8 cellular contexts compared by ENCODE assay signal in the genomic region with DNA sequence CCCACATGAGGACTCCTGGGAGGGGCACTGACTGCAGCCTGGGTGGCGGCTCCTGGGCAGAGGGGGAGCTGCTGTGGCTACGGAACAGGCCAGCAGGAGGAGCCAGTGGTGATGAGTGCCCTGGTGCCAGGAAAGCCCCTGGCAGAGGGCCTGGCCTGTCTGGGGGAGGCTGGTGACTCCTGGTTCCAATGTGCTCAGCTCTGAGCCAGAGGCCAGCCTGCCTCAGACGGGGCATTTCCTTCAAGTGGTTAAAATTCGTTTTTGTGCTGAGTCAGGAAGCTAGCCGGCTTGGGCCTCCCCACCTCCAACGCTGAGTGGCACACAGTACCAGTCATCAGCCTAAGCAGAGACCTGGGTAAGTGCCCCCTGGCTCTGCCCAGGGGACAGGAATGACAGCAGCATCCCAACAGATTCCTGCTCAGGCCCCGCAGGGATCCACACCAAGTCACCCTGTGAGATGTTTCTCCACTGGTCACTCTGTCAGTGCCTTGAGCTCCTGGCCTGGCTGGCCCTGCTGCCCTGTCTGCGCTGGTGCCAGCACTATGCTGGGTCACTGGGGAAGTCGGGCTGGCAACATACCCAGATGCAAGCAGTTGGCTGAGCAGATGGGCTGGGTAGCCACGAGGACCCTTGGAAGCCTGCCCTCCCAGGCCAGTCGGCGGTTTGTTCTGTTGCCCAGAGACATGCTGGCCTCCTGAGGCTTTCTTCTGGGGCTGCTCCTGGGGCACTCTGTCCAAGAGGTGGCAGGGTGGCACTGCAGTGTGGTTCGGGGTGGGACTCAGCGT. TPM values are rescaled to one million over a fixed set of nuclear protein-coding genes. Genes with fewer than 3 reads are reported as not detected.
DNase-seq lines count a peak whose midpoint lies in the region; ATAC-seq and TF ChIP-seq lines count a peak whose summit lies in the region.

No MANE protein-coding gene starts in this region.

- POLR2A ChIA-PET in CD4-positive, alpha-beta memory T cell (lab: Charles Lee; ENCODE audit: partially characterized antibody) = interaction anchor here (1.4 to 3.4 kb wide), 2 partner anchors 8 to 52 kb away, joined by 4 to 12 read pairs; a partner anchor contains a TSS

- H3K27me3 Mint-ChIP-seq in CD4-positive, alpha-beta memory T cell = no peaks in the 10 kb centered on the region

- peak; percentile 63 for TF ChIP-seq CTCF in liver (IDR thresholded peaks at IDR 0.05; ENCODE audit: low read depth, low read length, missing input control)

- H3K4me1 ChIP-seq in CD4-positive, alpha-beta memory T cell (ENCODE audit: insufficient read depth, low read length) = peaks cover 23% of the 10 kb centered on the region
- peaks cover 12 to 42% (median 31%) of the 10 kb centered on the region in 4 donors for H3K4me1 ChIP-seq in liver (ENCODE audit: control insufficient read depth in 4 of 4, insufficient read depth in 4 of 4, low read length in 3 of 4)

- WGBS in liver = 22% methylated on average over 14 of the region's 14 CpGs

- H3K4me3 Mint-ChIP-seq in CD4-positive, alpha-beta memory T cell = no peak overlapping the region

- H3K27ac ChIP-seq in CD4-positive, alpha-beta memory T cell (ENCODE audit: low read depth, low read length) = no peak overlapping the region
- H3K27ac ChIP-seq in cingulate gyrus (ENCODE audit: low read depth, low read length) (peak overlapping the region; percentile 81), liver (ENCODE audit: low read depth in 1 of 2, low read length in 2 of 2) (peak overlapping the region; percentile 73 to 90)

- DNase-seq in CD4-positive, alpha-beta memory T cell = peak; percentile 23 to 69 (median 28)
- DNase-seq in H4 (ENCODE audit: low spot score) (peak; percentile 86), SW480 (ENCODE audit: low spot score) (peak; percentile 46), stromal cell of bone marrow (ENCODE audit: low read depth) (peak; percentile 60)

- H3K27me3 ChIP-seq in CD4-positive, alpha-beta memory T cell (ENCODE audit: insufficient read depth, low read length) = no peaks in the 10 kb centered on the region
- no peaks in the 10 kb centered on the region for H3K27me3 ChIP-seq in liver (ENCODE audit: control insufficient read depth in 4 of 4, insufficient read depth in 4 of 4, low read length in 3 of 4)

- CTCF ChIA-PET in CD4-positive, alpha-beta memory T cell (lab: Charles Lee; ENCODE audit: partially characterized antibody) = interaction anchor here (0.7 to 6.0 kb wide), 5 partner anchors 12 to 222 kb away, joined by 3 to 53 read pairs (median 4); no protein-coding TSS in a partner anchor

- no peaks in the 10 kb centered on the region for H3K9me3 ChIP-seq in CD4-positive, alpha-beta memory T cell (ENCODE audit: control insufficient read depth in 1 of 2, low read length in 2 of 2)
- no peaks in the 10 kb centered on the region for H3K9me3 ChIP-seq in liver (ENCODE audit: control insufficient read depth in 4 of 4, low read length in 3 of 4)

- H3K4me1 Mint-ChIP-seq in CD4-positive, alpha-beta memory T cell = peaks cover 10 to 26% (median 14%) of the 10 kb centered on the region in 4 donors

- H3K27ac Mint-ChIP-seq in CD4-positive, alpha-beta memory T cell = peak overlapping the region in 3 of 7 donors; percentile 8 to 27 (median 23)

- peak overlapping the region; percentile 15 to 57 for H3K9ac ChIP-seq in liver (ENCODE audit: low read depth in 1 of 2, low read length in 2 of 2)

- H3K4me3 ChIP-seq in CD4-positive, alpha-beta memory T cell (ENCODE audit: low read length in 2 of 2) = no peak overlapping the region
- H3K4me3 ChIP-seq in liver (ENCODE audit: low read depth in 1 of 3, low read length in 3 of 3) = no peak overlapping the region

- no peak for ATAC-seq in GM19455 (IDR thresholded peaks at IDR 0.05; ENCODE audit: unreplicated experiment)
- ATAC-seq in HG03342 (IDR thresholded peaks at IDR 0.05; ENCODE audit: unreplicated experiment) = no peak

- H3K36me3 ChIP-seq in CD4-positive, alpha-beta memory T cell (ENCODE audit: insufficient read depth, low read length) = no peaks in the 10 kb centered on the region
- H3K36me3 ChIP-seq in liver (ENCODE audit: control insufficient read depth in 4 of 4, insufficient read depth in 3 of 4, low read depth in 1 of 4, low read length in 3 of 4) = no peaks in the 10 kb centered on the region

- TF ChIP-seq RAD21 in liver (IDR thresholded peaks at IDR 0.05) = peak; percentile 54 to 72

- no peaks in the 10 kb centered on the region for H3K9me3 Mint-ChIP-seq in CD4-positive, alpha-beta memory T cell

- H3K36me3 Mint-ChIP-seq in CD4-positive, alpha-beta memory T cell = no peaks in the 10 kb centered on the region

- intact Hi-C loops in CD4-positive, alpha-beta memory T cell (cut with micrococcal nuclease) = no loop called here

TF ChIP-seq in liver, 16 proteins besides CTCF, POLR2A, EP300 and RAD21:
- TF ChIP-seq NR2F2 (IDR thresholded peaks at IDR 0.05) (no peak), GABPA (IDR thresholded peaks at IDR 0.05 in 1 of 2, conservative IDR thresholded peaks at IDR 0.05 in 1 of 2) (no peak), JUND (IDR thresholded peaks at IDR 0.05) (peak in 1 of 2 donors; percentile 24), TAF1 (conservative IDR thresholded peaks at IDR 0.05) (peak; percentile 48), YY1 (IDR thresholded peaks at IDR 0.05) (peak; percentile 50), SP1 (IDR thresholded peaks at IDR 0.05) (peak; percentile 70), EGR1 (IDR thresholded peaks at IDR 0.05; ENCODE audit: low read depth in 2 of 2) (peak in 1 of 2 donors; percentile 89), HNF4G (IDR thresholded peaks at IDR 0.05) (no peak), RXRA (IDR thresholded peaks at IDR 0.05) (peak; percentile 55 to 85), FOXA2 (IDR thresholded peaks at IDR 0.05) (no peak), HNF4A (conservative IDR thresholded peaks at IDR 0.05) (peak; percentile 39 to 67), FOXA1 (IDR thresholded peaks at IDR 0.05) (no peak)
- TF ChIP-seq, protein P1, sequence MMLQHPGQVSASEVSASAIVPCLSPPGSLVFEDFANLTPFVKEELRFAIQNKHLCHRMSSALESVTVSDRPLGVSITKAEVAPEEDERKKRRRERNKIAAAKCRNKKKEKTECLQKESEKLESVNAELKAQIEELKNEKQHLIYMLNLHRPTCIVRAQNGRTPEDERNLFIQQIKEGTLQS (IDR thresholded peaks at IDR 0.05) = no peak
- TF ChIP-seq, protein P2, sequence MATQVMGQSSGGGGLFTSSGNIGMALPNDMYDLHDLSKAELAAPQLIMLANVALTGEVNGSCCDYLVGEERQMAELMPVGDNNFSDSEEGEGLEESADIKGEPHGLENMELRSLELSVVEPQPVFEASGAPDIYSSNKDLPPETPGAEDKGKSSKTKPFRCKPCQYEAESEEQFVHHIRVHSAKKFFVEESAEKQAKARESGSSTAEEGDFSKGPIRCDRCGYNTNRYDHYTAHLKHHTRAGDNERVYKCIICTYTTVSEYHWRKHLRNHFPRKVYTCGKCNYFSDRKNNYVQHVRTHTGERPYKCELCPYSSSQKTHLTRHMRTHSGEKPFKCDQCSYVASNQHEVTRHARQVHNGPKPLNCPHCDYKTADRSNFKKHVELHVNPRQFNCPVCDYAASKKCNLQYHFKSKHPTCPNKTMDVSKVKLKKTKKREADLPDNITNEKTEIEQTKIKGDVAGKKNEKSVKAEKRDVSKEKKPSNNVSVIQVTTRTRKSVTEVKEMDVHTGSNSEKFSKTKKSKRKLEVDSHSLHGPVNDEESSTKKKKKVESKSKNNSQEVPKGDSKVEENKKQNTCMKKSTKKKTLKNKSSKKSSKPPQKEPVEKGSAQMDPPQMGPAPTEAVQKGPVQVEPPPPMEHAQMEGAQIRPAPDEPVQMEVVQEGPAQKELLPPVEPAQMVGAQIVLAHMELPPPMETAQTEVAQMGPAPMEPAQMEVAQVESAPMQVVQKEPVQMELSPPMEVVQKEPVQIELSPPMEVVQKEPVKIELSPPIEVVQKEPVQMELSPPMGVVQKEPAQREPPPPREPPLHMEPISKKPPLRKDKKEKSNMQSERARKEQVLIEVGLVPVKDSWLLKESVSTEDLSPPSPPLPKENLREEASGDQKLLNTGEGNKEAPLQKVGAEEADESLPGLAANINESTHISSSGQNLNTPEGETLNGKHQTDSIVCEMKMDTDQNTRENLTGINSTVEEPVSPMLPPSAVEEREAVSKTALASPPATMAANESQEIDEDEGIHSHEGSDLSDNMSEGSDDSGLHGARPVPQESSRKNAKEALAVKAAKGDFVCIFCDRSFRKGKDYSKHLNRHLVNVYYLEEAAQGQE (IDR thresholded peaks at IDR 0.05) = peak; percentile 56
- TF ChIP-seq, protein P3, sequence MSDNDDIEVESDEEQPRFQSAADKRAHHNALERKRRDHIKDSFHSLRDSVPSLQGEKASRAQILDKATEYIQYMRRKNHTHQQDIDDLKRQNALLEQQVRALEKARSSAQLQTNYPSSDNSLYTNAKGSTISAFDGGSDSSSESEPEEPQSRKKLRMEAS (IDR thresholded peaks at IDR 0.05) = peak; percentile 57
- TF ChIP-seq, protein P4, sequence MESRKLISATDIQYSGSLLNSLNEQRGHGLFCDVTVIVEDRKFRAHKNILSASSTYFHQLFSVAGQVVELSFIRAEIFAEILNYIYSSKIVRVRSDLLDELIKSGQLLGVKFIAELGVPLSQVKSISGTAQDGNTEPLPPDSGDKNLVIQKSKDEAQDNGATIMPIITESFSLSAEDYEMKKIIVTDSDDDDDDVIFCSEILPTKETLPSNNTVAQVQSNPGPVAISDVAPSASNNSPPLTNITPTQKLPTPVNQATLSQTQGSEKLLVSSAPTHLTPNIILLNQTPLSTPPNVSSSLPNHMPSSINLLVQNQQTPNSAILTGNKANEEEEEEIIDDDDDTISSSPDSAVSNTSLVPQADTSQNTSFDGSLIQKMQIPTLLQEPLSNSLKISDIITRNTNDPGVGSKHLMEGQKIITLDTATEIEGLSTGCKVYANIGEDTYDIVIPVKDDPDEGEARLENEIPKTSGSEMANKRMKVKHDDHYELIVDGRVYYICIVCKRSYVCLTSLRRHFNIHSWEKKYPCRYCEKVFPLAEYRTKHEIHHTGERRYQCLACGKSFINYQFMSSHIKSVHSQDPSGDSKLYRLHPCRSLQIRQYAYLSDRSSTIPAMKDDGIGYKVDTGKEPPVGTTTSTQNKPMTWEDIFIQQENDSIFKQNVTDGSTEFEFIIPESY (IDR thresholded peaks at IDR 0.05) = no peak
TF ChIP-seq in liver: peak in this region for 9.

RNA-seq across cellular contexts. Expression of a gene that starts 7.1 kb away (rescaled TPM):
- total RNA-seq in CD4-positive, alpha-beta memory T cell = 1 to 10 TPM; 7.0 TPM
- polyA plus RNA-seq in CD4-positive, alpha-beta memory T cell = 1 to 10 TPM; 8.8 to 9.8 TPM
- 5.4 and 6.5 TPM in 2 replicates for total RNA-seq in H4 (2014; rRNA removed; shearing (Covaris generic))
- 10 to 100 TPM; 13.2 to 43.0 TPM for total RNA-seq in liver
- polyA plus RNA-seq in liver = 10 to 100 TPM; 10.5 to 15.8 TPM

RNA-seq across cellular contexts. Expression of a gene that starts 43.9 kb away (rescaled TPM):
- total RNA-seq in CD4-positive, alpha-beta memory T cell = not detected
- not detected for polyA plus RNA-seq in CD4-positive, alpha-beta memory T cell
- total RNA-seq in H4 (2014; rRNA removed; shearing (Covaris generic)) = 0.43 and 1.1 TPM in 2 replicates
- 1 to 10 TPM; 1.3 to 4.1 TPM for total RNA-seq in liver
- polyA plus RNA-seq in liver = under 1 TPM; 0.07 to 0.72 TPM

Comparison
In these comparisons a context has a peak if more than half of its experiments do, and no peak if none do; other contexts are left out.
1. DNase-seq: peak in every context shown above with its lines; median percentile 86 in H4; 60 in stromal cell of bone marrow; 46 in SW480; 28 in CD4-positive, alpha-beta memory T cell.